In the genomic region with DNA sequence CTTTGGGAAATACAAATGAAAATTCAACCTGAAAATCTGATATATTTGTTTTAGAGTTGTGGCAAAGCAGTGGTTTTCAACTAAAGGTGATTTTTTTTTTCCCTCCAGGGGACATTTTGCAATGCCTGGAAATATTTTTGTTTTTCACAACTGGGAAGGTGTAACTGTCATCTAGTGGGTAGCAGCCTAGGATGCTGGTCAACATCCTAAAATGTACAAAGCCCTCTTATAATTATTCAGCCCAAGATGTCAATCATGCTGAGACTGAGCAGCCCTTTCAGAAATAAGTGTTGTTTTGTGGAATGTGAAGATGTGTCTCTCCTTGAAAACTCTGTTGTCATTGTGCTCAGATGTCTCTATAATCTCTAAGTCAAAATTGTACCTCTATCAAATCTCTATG, we compare ENCODE assay signal across 17 cellular contexts.
"Had no signal": no experiment of that assay in that cellular context is flagged by ENCODE, and none has a peak within 500 bp of the region (broad histone marks: within the 10 kb centered on the region; RNA-seq: fewer than 3 reads in every experiment).

No MANE protein-coding gene starts in this region.

- H3K27ac ChIP-seq: coronary artery, left lung, psoas muscle, right lobe of liver, tibial artery, uterus had no signal

- DNase-seq: activated B cell treated with CpG ODN at 0.5 μM for 24 hours; activated CD4-positive, alpha-beta memory T cell treated with anti-CD3 and anti-CD28 coated beads for 36 hours; activated CD4-positive, alpha-beta T cell treated with anti-CD3 and anti-CD28 coated beads for 4 hours; activated T-cell treated with anti-CD3 and anti-CD28 coated beads for 4 hours; kidney; left lung; naive thymus-derived CD4-positive, alpha-beta T cell; psoas muscle; right lobe of liver; stimulated activated CD4-positive, alpha-beta T cell treated with anti-CD3 and anti-CD28 coated beads, Interleukin-4, amount 100 ng/mL, for 4 hours; T-cell; T-helper 9 cell; tibial artery; uterus had no signal

- H3K4me1 ChIP-seq: left lung, psoas muscle, right lobe of liver, tibial artery, uterus had no signal

- H3K27me3 ChIP-seq: left lung, right lobe of liver, tibial artery, uterus had no signal

- H3K36me3 ChIP-seq: left lung, right lobe of liver, tibial artery, uterus had no signal

- H3K9me3 ChIP-seq: psoas muscle, right lobe of liver, tibial artery, uterus had no signal

- H3K4me3 ChIP-seq: coronary artery, left lung, psoas muscle, right lobe of liver, smooth muscle cell, tibial artery, uterus had no signal

- ATAC-seq: left lung; naive thymus-derived CD4-positive, alpha-beta T cell; psoas muscle; right lobe of liver; stimulated activated memory B cell treated with anti-CD40 and anti-IgM and Interleukin-4, amounts not matched to agents 10 μg/mL and 1 μg/mL and 100 μg/mL, for 72 hours; T-cell had no signal

- H3K4me2 ChIP-seq: smooth muscle cell had no signal
